12 cellular contexts compared by ENCODE assay signal in genomic region chr13:34294483-34295129, GRCh38.
DNase-seq lines count a peak whose midpoint lies in the region; ATAC-seq lines count a peak whose summit lies in the region.
"Had no signal": no experiment of that assay in that cellular context is flagged by ENCODE, and none has a peak within 500 bp of the region (broad histone marks: within the 10 kb centered on the region; RNA-seq: fewer than 3 reads in every experiment).

No MANE protein-coding gene starts in this region.

- H3K27me3 ChIP-seq in stomach smooth muscle (ENCODE audit: control insufficient read depth in 1 of 2, insufficient read depth in 2 of 2, low read length in 2 of 2): no peaks in the 10 kb centered on the region
- H3K27me3 ChIP-seq: breast epithelium had no signal

- H3K36me3 ChIP-seq in stomach smooth muscle (ENCODE audit: control insufficient read depth in 2 of 2, insufficient read depth in 2 of 2, low read length in 2 of 2): no peaks in the 10 kb centered on the region
- H3K36me3 ChIP-seq: breast epithelium had no signal

- peak; percentile 70 to 85 for ATAC-seq in left cardiac atrium
- ATAC-seq: activated CD4-positive, alpha-beta T cell treated with anti-CD3 and anti-CD28 coated beads for 36 hours; esophagus mucosa had no signal

- peak overlapping the region; percentile 47 to 59 for H3K4me3 ChIP-seq in stomach smooth muscle (ENCODE audit: low read length in 2 of 2)

- no peaks in the 10 kb centered on the region for H3K9me3 ChIP-seq in stomach smooth muscle (ENCODE audit: control insufficient read depth in 2 of 2, low read length in 2 of 2)
- H3K9me3 ChIP-seq: breast epithelium had no signal

- H3K4me1 ChIP-seq in stomach smooth muscle (ENCODE audit: control insufficient read depth, insufficient read depth, low read length): no peaks in the 10 kb centered on the region
- H3K4me1 ChIP-seq: breast epithelium had no signal

- peak; percentile 41 for DNase-seq in NCI-H82 (lab: John Stamatoyannopoulos, UW)
- DNase-seq in NCI-H82 treated with DMSO at 0.1 percent for 48 hours (lab: John Stamatoyannopoulos, UW; ENCODE audit: unreplicated experiment): no peak
- DNase-seq in SW480 (ENCODE audit: low spot score): peak; percentile 1
- no peak for DNase-seq in left cardiac atrium
- DNase-seq in iPS-NIHi11 (ENCODE audit: low spot score): no peak
- DNase-seq in iPS-NIHi7 (ENCODE audit: extremely low spot score): no peak
- DNase-seq in NCI-H128 (lab: John Stamatoyannopoulos, UW; ENCODE audit: unreplicated experiment): no peak
- DNase-seq: activated CD4-positive, alpha-beta T cell treated with anti-CD3 and anti-CD28 coated beads for 36 hours; nephron progenitor cell had no signal

- peak overlapping the region in 1 of 2 donors; percentile 37 for H3K9ac ChIP-seq in stomach smooth muscle (ENCODE audit: low read length in 2 of 2)

- no peak overlapping the region for H3K27ac ChIP-seq in stomach smooth muscle (ENCODE audit: low read length)

- intact Hi-C loops in left cardiac atrium (cut with DNase I): no loop called here

Comparison
In these comparisons a context has a peak if more than half of its experiments do, and no peak if none do; other contexts are left out.
1. DNase-seq: peak in NCI-H82 (single experiment) and SW480 (single experiment); none in NCI-H82 treated with DMSO at 0.1 percent for 48 hours (single experiment), left cardiac atrium (single experiment), iPS-NIHi11 (single experiment), iPS-NIHi7 (single experiment) and NCI-H128 (single experiment).